ENCODE assay signal across 40 cellular contexts in the genomic region with DNA sequence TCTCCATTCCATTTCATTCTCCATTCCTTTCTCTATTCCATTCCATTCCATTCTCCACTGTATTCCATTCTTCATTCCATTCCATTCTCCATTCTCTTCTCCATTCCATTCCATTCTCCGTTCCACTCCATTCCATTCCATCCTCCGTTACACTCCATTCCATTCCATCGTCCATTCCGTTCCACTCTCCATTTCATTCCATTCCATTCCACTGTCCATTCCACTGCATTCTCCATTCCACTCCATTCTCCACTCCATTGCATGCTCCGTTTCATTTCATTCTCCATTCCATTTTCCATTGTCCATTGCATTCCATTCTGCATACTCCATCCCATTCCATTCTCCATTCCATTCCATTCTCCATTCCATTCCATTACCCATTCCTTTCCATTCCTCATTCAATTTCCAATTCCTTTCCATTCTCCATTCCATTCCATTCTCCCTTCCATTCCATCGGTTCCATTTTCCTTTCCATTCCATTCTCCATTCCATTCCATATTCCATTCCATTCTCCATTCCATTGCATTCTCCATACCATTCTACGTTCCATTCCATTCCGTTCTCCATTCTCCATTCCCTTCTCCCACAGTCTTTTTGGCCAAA.
"Had no signal": no experiment of that assay in that cellular context is flagged by ENCODE, and none has a peak within 500 bp of the region (broad histone marks: within the 10 kb centered on the region; RNA-seq: fewer than 3 reads in every experiment).

No MANE protein-coding gene starts in this region.

- H3K4me3 ChIP-seq: ascending aorta, cardiac muscle cell, colonic mucosa had no signal

- H3K27me3 Mint-ChIP-seq: activated CD4-positive, alpha-beta memory T cell treated with anti-CD3 and anti-CD28 coated beads for 36 hours; activated CD4-positive, alpha-beta T cell treated with anti-CD3 and anti-CD28 coated beads for 36 hours; activated CD4-positive, alpha-beta T cell treated with anti-CD3 and anti-CD28 coated beads, Interleukin-2, amount 10 ng/mL, durations not matched to agents 24 days and 14 days; activated naive CD4-positive, alpha-beta T cell treated with anti-CD3 and anti-CD28 coated beads, Interleukin-2, amount 50 U/mL, for 24 hours; activated naive CD8-positive, alpha-beta T cell; activated naive CD8-positive, alpha-beta T cell treated with anti-CD3 and anti-CD28 coated beads, Interleukin-2, amount 10 ng/mL, durations not matched to agents 7 days and 5 days; activated naive CD8-positive, alpha-beta T cell treated with anti-CD3 and anti-CD28 coated beads, Interleukin-2, amount 50 U/mL, for 24 hours; activated T-helper 17 cell treated with anti-CD3 and anti-CD28 coated beads, Interleukin-2, amount 50 U/mL, for 72 hours; brain; central memory CD8-positive, alpha-beta T cell had no signal

- H3K27ac Mint-ChIP-seq: activated CD4-positive, alpha-beta memory T cell treated with anti-CD3 and anti-CD28 coated beads for 36 hours; activated CD4-positive, alpha-beta T cell treated with anti-CD3 and anti-CD28 coated beads for 36 hours; activated CD4-positive, alpha-beta T cell treated with anti-CD3 and anti-CD28 coated beads, Interleukin-2, amount 10 ng/mL, durations not matched to agents 24 days and 14 days; activated naive CD4-positive, alpha-beta T cell treated with anti-CD3 and anti-CD28 coated beads for 36 hours; activated naive CD4-positive, alpha-beta T cell treated with anti-CD3 and anti-CD28 coated beads, Interleukin-2, amount 50 U/mL, for 24 hours; activated naive CD8-positive, alpha-beta T cell; activated naive CD8-positive, alpha-beta T cell treated with anti-CD3 and anti-CD28 coated beads, Interleukin-2, amount 10 ng/mL, durations not matched to agents 7 days and 5 days; activated naive CD8-positive, alpha-beta T cell treated with anti-CD3 and anti-CD28 coated beads, Interleukin-2, amount 50 U/mL, for 24 hours; activated T-cell treated with anti-CD3 and anti-CD28 coated beads, Interleukin-2, amount 50 U/mL, for 72 hours; activated T-helper 1 cell treated with anti-CD3 and anti-CD28 coated beads, Interleukin-12 subunit alpha, Interleukin-12 subunit beta, Interleukin-2, Interleukin-4 antibody, amounts not matched to agents 30 ng/mL and 10 ng/mL and 1 ng/mL, durations not matched to agents 14 hours and 24 hours and 36 hours; activated T-helper 17 cell treated with anti-CD3 and anti-CD28 coated beads, Interleukin-2, amount 50 U/mL, for 72 hours; brain; T-helper 1 cell treated with Interleukin-12 subunit alpha and Interleukin-12 subunit beta and Interleukin-4 antibody, amounts not matched to agents 30 μg/mL and 1 μg/mL, for 36 hours; T-helper 2 cell treated with Interferon-gamma antibody and Interleukin-4, amounts not matched to agents 5 μg/mL and 100 μg/mL, for 36 hours had no signal

- H3K4me3 Mint-ChIP-seq: activated CD4-positive, alpha-beta memory T cell treated with anti-CD3 and anti-CD28 coated beads for 36 hours; activated CD4-positive, alpha-beta T cell treated with anti-CD3 and anti-CD28 coated beads for 36 hours; activated CD4-positive, alpha-beta T cell treated with anti-CD3 and anti-CD28 coated beads, Interleukin-2, amount 10 ng/mL, durations not matched to agents 24 days and 14 days; activated naive CD4-positive, alpha-beta T cell treated with anti-CD3 and anti-CD28 coated beads for 36 hours; activated naive CD4-positive, alpha-beta T cell treated with anti-CD3 and anti-CD28 coated beads, Interleukin-2, amount 50 U/mL, for 24 hours; activated naive CD8-positive, alpha-beta T cell; activated naive CD8-positive, alpha-beta T cell treated with anti-CD3 and anti-CD28 coated beads, Interleukin-2, amount 10 ng/mL, durations not matched to agents 7 days and 5 days; activated naive CD8-positive, alpha-beta T cell treated with anti-CD3 and anti-CD28 coated beads, Interleukin-2, amount 50 U/mL, for 24 hours; activated T-cell treated with anti-CD3 and anti-CD28 coated beads, Interleukin-2, amount 50 U/mL, for 4 hours; activated T-cell treated with anti-CD3 and anti-CD28 coated beads, Interleukin-2, amount 50 U/mL, for 72 hours; activated T-helper 1 cell treated with anti-CD3 and anti-CD28 coated beads, Interleukin-12 subunit alpha, Interleukin-12 subunit beta, Interleukin-2, Interleukin-4 antibody, amounts not matched to agents 30 ng/mL and 10 ng/mL and 1 ng/mL, durations not matched to agents 14 hours and 24 hours and 36 hours; activated T-helper 17 cell treated with anti-CD3 and anti-CD28 coated beads, Interleukin-2, amount 50 U/mL, for 72 hours; brain; central memory CD8-positive, alpha-beta T cell; T-helper 1 cell treated with Interleukin-12 subunit alpha and Interleukin-12 subunit beta and Interleukin-4 antibody, amounts not matched to agents 30 μg/mL and 1 μg/mL, for 36 hours; T-helper 2 cell treated with Interferon-gamma antibody and Interleukin-4, amounts not matched to agents 5 μg/mL and 100 μg/mL, for 36 hours had no signal

- ATAC-seq: activated CD4-positive, alpha-beta T cell treated with anti-CD3 and anti-CD28 coated beads for 36 hours; activated CD4-positive, CD25-positive, alpha-beta regulatory T cell treated with anti-CD3 and anti-CD28 coated beads, Interleukin-2, amount 50 U/mL, for 24 hours; activated naive CD8-positive, alpha-beta T cell treated with anti-CD3 and anti-CD28 coated beads, Interleukin-2, amount 50 U/mL, for 24 hours; activated T-cell treated with anti-CD3 and anti-CD28 coated beads, Interleukin-2, amount 50 U/mL, for 4 hours; activated T-cell treated with anti-CD3 and anti-CD28 coated beads, Interleukin-2, amount 50 U/mL, for 72 hours; activated T-helper 17 cell treated with anti-CD3 and anti-CD28 coated beads, Interleukin-2, amount 50 U/mL, for 72 hours had no signal

- H3K9me3 Mint-ChIP-seq: activated naive CD4-positive, alpha-beta T cell treated with anti-CD3 and anti-CD28 coated beads, Interleukin-2, amount 50 U/mL, for 24 hours; central memory CD8-positive, alpha-beta T cell had no signal

- H3K4me1 ChIP-seq: ascending aorta, colonic mucosa had no signal

- FAIRE-seq: bronchial epithelial cell, TTC549 had no signal

- H3K27ac ChIP-seq: ascending aorta, cardiac muscle cell, colonic mucosa, VCaP had no signal

- H3K9me3 ChIP-seq: colonic mucosa had no signal

- H3K4me1 Mint-ChIP-seq: activated CD4-positive, alpha-beta T cell treated with anti-CD3 and anti-CD28 coated beads for 36 hours; activated CD4-positive, alpha-beta T cell treated with anti-CD3 and anti-CD28 coated beads, Interleukin-2, amount 10 ng/mL, durations not matched to agents 24 days and 14 days; activated naive CD4-positive, alpha-beta T cell treated with anti-CD3 and anti-CD28 coated beads, Interleukin-2, amount 50 U/mL, for 24 hours; activated naive CD8-positive, alpha-beta T cell treated with anti-CD3 and anti-CD28 coated beads, Interleukin-2, amount 10 ng/mL, durations not matched to agents 7 days and 5 days; activated naive CD8-positive, alpha-beta T cell treated with anti-CD3 and anti-CD28 coated beads, Interleukin-2, amount 50 U/mL, for 24 hours; activated T-helper 17 cell treated with anti-CD3 and anti-CD28 coated beads, Interleukin-2, amount 50 U/mL, for 72 hours; brain; central memory CD8-positive, alpha-beta T cell had no signal

- DNase-seq: activated CD4-positive, alpha-beta memory T cell treated with anti-CD3 and anti-CD28 coated beads for 36 hours; activated CD4-positive, alpha-beta T cell treated with anti-CD3 and anti-CD28 coated beads for 1 hour; activated CD4-positive, alpha-beta T cell treated with anti-CD3 and anti-CD28 coated beads for 36 hours; activated CD4-positive, alpha-beta T cell treated with anti-CD3 and anti-CD28 coated beads, Interleukin-2, amount 10 ng/mL, durations not matched to agents 24 days and 14 days; activated CD4-positive, alpha-beta T cell treated with anti-CD3 and anti-CD28 coated beads, Interleukin-2, amount 50 U/mL, for 1 hour; activated CD4-positive, alpha-beta T cell treated with anti-CD3 and anti-CD28 coated beads, Interleukin-2, amount 50 U/mL, for 4 hours; activated CD4-positive, CD25-positive, alpha-beta regulatory T cell; activated CD8-positive, alpha-beta memory T cell treated with anti-CD3 and anti-CD28 coated beads, Interleukin-2, amount 50 U/mL, for 4 hours; activated effector memory CD4-positive, alpha-beta T cell treated with anti-CD3 and anti-CD28 coated beads, Interleukin-2, amount 50 U/mL, for 16 hours; activated gamma-delta T cell treated with Interleukin-2 at 50 U/mL for 16 hours; activated naive CD4-positive, alpha-beta T cell; activated naive CD4-positive, alpha-beta T cell treated with anti-CD3 and anti-CD28 coated beads for 36 hours; activated naive CD8-positive, alpha-beta T cell treated with anti-CD3 and anti-CD28 coated beads, Interleukin-2, amount 10 ng/mL, durations not matched to agents 7 days and 5 days; activated naive CD8-positive, alpha-beta T cell treated with anti-CD3 and anti-CD28 coated beads, Interleukin-2, amount 50 U/mL, for 24 hours; activated T-cell treated with anti-CD3 and anti-CD28 coated beads for 4 hours; activated T-cell treated with anti-CD3 and anti-CD28 coated beads, Interleukin-2, amount 50 U/mL, for 1 hour; activated T-cell treated with anti-CD3 and anti-CD28 coated beads, Interleukin-2, amount 50 U/mL, for 4 hours; activated T-cell treated with anti-CD3 and anti-CD28 coated beads, Interleukin-2, amount 50 U/mL, for 72 hours; amygdala; anterior cingulate cortex; caudate nucleus; cerebellar nuclear complex; colonic mucosa; T-helper 1 cell; T-helper 2 cell; T-helper 9 cell had no signal

- H3K27me3 ChIP-seq: ascending aorta, cardiac muscle cell, colonic mucosa had no signal

- H3K36me3 ChIP-seq: cardiac muscle cell, colonic mucosa had no signal
